1 cellular context compared by ENCODE assay signal in the genomic region with DNA sequence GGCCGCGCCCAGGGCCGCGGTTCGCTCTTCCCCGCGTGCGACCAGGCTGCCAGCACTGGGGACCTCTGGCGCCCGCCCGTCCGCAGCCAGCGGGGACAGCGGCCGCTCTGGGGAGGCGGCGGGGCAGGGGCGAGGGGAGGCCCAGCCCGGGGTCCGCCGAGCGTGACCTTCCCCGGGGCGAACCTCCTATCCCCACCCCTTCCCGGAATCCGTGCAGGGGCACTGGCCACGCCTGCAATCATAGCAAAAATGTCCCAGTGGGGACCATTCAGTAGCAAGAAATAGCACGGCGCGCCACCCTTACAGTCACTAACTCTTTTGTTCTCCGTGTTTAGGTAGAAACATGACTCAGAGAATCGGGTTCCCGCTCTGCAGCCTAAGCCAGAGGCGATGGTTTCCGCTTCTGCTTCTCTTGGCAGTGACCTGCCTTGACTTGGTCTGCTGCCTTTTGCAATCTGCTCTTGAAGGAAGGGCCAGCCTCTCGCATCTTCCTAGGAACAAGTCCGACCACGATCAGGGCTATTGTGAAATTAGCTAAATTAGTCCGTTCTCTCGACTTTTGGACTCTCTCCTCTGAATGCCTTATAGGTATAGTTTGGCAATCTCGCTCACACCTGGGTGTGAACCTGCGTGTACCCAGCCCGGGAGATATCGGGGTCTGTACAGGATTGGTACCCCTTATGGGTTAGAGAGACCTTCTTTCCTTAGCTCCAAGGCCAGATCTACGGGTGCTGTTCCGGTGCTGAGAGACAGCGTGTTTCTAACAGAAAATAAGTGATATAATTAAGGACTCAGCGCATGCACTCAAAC.
TF ChIP-seq lines count a peak whose summit lies in the region.

No MANE protein-coding gene starts in this region.

TF ChIP-seq in IMR-90, 13 proteins besides CTCF, POLR2A, EP300 and RAD21 (continued from another document):
- TF ChIP-seq SMC3 (IDR thresholded peaks at IDR 0.05; ENCODE audit: low read depth, low read length) (no peak), MAFK (IDR thresholded peaks at IDR 0.05; ENCODE audit: low read depth, low read length) (no peak), CHD1 (IDR thresholded peaks at IDR 0.05; ENCODE audit: low read depth, low read length) (no peak), FOS (IDR thresholded peaks at IDR 0.05; ENCODE audit: low read depth, low read length) (no peak), CEBPB (IDR thresholded peaks at IDR 0.05; ENCODE audit: low read depth, low read length) (no peak)
- TF ChIP-seq, protein P1, sequence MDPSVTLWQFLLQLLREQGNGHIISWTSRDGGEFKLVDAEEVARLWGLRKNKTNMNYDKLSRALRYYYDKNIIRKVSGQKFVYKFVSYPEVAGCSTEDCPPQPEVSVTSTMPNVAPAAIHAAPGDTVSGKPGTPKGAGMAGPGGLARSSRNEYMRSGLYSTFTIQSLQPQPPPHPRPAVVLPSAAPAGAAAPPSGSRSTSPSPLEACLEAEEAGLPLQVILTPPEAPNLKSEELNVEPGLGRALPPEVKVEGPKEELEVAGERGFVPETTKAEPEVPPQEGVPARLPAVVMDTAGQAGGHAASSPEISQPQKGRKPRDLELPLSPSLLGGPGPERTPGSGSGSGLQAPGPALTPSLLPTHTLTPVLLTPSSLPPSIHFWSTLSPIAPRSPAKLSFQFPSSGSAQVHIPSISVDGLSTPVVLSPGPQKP (IDR thresholded peaks at IDR 0.05; ENCODE audit: borderline replicate concordance, low read depth, low read length): no peak
